In genomic region chr4:139628184-139629012, GRCh38 we compare ENCODE assay signal across 11 cellular contexts. TPM values are rescaled to one million over a fixed set of nuclear protein-coding genes. Genes with fewer than 3 reads are reported as not detected.
DNase-seq lines count a peak whose midpoint lies in the region; ATAC-seq, FAIRE-seq and TF ChIP-seq lines count a peak whose summit lies in the region.
"Had no signal": no experiment of that assay in that cellular context is flagged by ENCODE, and none has a peak within 500 bp of the region (broad histone marks: within the 10 kb centered on the region; RNA-seq: fewer than 3 reads in every experiment).

No MANE protein-coding gene starts in this region.

- H3K4me1 ChIP-seq in left lung, result no peaks in the 10 kb centered on the region
- H3K4me1 ChIP-seq: pancreas had no signal

- no peak overlapping the region for H3K4me3 Mint-ChIP-seq in activated naive CD8-positive, alpha-beta T cell treated with anti-CD3 and anti-CD28 coated beads, Interleukin-2, amount 50 U/mL, for 24 hours
- H3K4me3 Mint-ChIP-seq in immature natural killer cell, result no peak overlapping the region
- no peak overlapping the region for H3K4me3 Mint-ChIP-seq in activated T-helper 2 cell treated with anti-CD3 and anti-CD28 coated beads, Interferon-gamma antibody, Interleukin-2, Interleukin-4, amounts not matched to agents 10 μg/mL and 5 μg/mL and 100 μg/mL, durations not matched to agents 14 hours and 24 hours and 36 hours (ENCODE audit: low read depth)

- no peak overlapping the region for H3K27ac ChIP-seq in left lung
- H3K27ac ChIP-seq: pancreas had no signal

- intact Hi-C loops in left lung (cut with DNase I), result no loop called here
- intact Hi-C loops in activated T-helper 2 cell treated with anti-CD3 and anti-CD28 coated beads, Interferon-gamma antibody, Interleukin-2, Interleukin-4, amounts not matched to agents 10 μg/mL and 5 μg/mL and 100 μg/mL, durations not matched to agents 14 hours and 24 hours and 36 hours (cut with micrococcal nuclease), result no loop called here

- no peak overlapping the region for H3K27ac Mint-ChIP-seq in activated naive CD8-positive, alpha-beta T cell treated with anti-CD3 and anti-CD28 coated beads, Interleukin-2, amount 50 U/mL, for 24 hours
- no peak overlapping the region for H3K27ac Mint-ChIP-seq in immature natural killer cell
- H3K27ac Mint-ChIP-seq in activated T-helper 2 cell treated with anti-CD3 and anti-CD28 coated beads, Interferon-gamma antibody, Interleukin-2, Interleukin-4, amounts not matched to agents 10 μg/mL and 5 μg/mL and 100 μg/mL, durations not matched to agents 14 hours and 24 hours and 36 hours, result no peak overlapping the region

- H3K4me1 Mint-ChIP-seq in activated naive CD8-positive, alpha-beta T cell treated with anti-CD3 and anti-CD28 coated beads, Interleukin-2, amount 50 U/mL, for 24 hours, result no peaks in the 10 kb centered on the region
- H3K4me1 Mint-ChIP-seq in immature natural killer cell, result no peaks in the 10 kb centered on the region
- no peaks in the 10 kb centered on the region for H3K4me1 Mint-ChIP-seq in activated T-helper 2 cell treated with anti-CD3 and anti-CD28 coated beads, Interferon-gamma antibody, Interleukin-2, Interleukin-4, amounts not matched to agents 10 μg/mL and 5 μg/mL and 100 μg/mL, durations not matched to agents 14 hours and 24 hours and 36 hours (ENCODE audit: low read depth)

- no peaks in the 10 kb centered on the region for H3K9me3 ChIP-seq in left lung
- H3K9me3 ChIP-seq: pancreas had no signal

- H3K36me3 Mint-ChIP-seq in activated naive CD8-positive, alpha-beta T cell treated with anti-CD3 and anti-CD28 coated beads, Interleukin-2, amount 50 U/mL, for 24 hours (ENCODE audit: low read depth), result no peaks in the 10 kb centered on the region
- no peaks in the 10 kb centered on the region for H3K36me3 Mint-ChIP-seq in immature natural killer cell
- H3K36me3 Mint-ChIP-seq in activated T-helper 2 cell treated with anti-CD3 and anti-CD28 coated beads, Interferon-gamma antibody, Interleukin-2, Interleukin-4, amounts not matched to agents 10 μg/mL and 5 μg/mL and 100 μg/mL, durations not matched to agents 14 hours and 24 hours and 36 hours (ENCODE audit: low read depth), result no peaks in the 10 kb centered on the region

- TF ChIP-seq CTCF in D721Med (IDR thresholded peaks at IDR 0.05; ENCODE audit: insufficient read depth, missing control alignments) (no peak), left lung (IDR thresholded peaks at IDR 0.05) (no peak)

- ATAC-seq in left lung, result peak; percentile 54
- ATAC-seq in activated naive CD8-positive, alpha-beta T cell treated with anti-CD3 and anti-CD28 coated beads, Interleukin-2, amount 50 U/mL, for 24 hours, result no peak
- ATAC-seq in GM21515 (IDR thresholded peaks at IDR 0.05; ENCODE audit: unreplicated experiment), result no peak

- H3K36me3 ChIP-seq in left lung, result no peaks in the 10 kb centered on the region
- H3K36me3 ChIP-seq: pancreas had no signal

- no peaks in the 10 kb centered on the region for H3K27me3 ChIP-seq in left lung
- H3K27me3 ChIP-seq: pancreas had no signal

- no peak for FAIRE-seq in D721Med (lab: Jason Lieb, UNC)
- FAIRE-seq: pancreas had no signal

- DNase-seq in D721Med (ENCODE audit: insufficient read length, low spot score) (peak; percentile 45), NCI-H1105 (lab: John Stamatoyannopoulos, UW) (peak; percentile 77), NCI-H748 treated with DMSO at 0.1 percent for 48 hours (lab: John Stamatoyannopoulos, UW) (peak; percentile 59), left lung (no peak), immature natural killer cell (no peak)
- DNase-seq in activated naive CD8-positive, alpha-beta T cell treated with anti-CD3 and anti-CD28 coated beads, Interleukin-2, amount 50 U/mL, for 24 hours, result no peak
- no peak for DNase-seq in activated T-helper 2 cell treated with anti-CD3 and anti-CD28 coated beads, Interferon-gamma antibody, Interleukin-2, Interleukin-4, amounts not matched to agents 10 μg/mL and 5 μg/mL and 100 μg/mL, durations not matched to agents 14 hours and 24 hours and 36 hours (ENCODE audit: low spot score)
- DNase-seq: effector memory CD4-positive, alpha-beta T cell; stimulated activated CD4-positive, alpha-beta T cell treated with anti-CD3 and anti-CD28 coated beads, Interleukin-15, amount 100 ng/mL, for 24 hours had no signal

- H3K4me3 ChIP-seq in left lung, result no peak overlapping the region
- H3K4me3 ChIP-seq: pancreas had no signal

- H3K9me3 Mint-ChIP-seq in activated naive CD8-positive, alpha-beta T cell treated with anti-CD3 and anti-CD28 coated beads, Interleukin-2, amount 50 U/mL, for 24 hours, result no peaks in the 10 kb centered on the region
- no peaks in the 10 kb centered on the region for H3K9me3 Mint-ChIP-seq in immature natural killer cell
- H3K9me3 Mint-ChIP-seq in activated T-helper 2 cell treated with anti-CD3 and anti-CD28 coated beads, Interferon-gamma antibody, Interleukin-2, Interleukin-4, amounts not matched to agents 10 μg/mL and 5 μg/mL and 100 μg/mL, durations not matched to agents 14 hours and 24 hours and 36 hours, result no peaks in the 10 kb centered on the region

- peaks cover 12% of the 10 kb centered on the region for H3K27me3 Mint-ChIP-seq in activated naive CD8-positive, alpha-beta T cell treated with anti-CD3 and anti-CD28 coated beads, Interleukin-2, amount 50 U/mL, for 24 hours
- peaks cover 5 to 8% (median 8%) of the 10 kb centered on the region in 3 donors for H3K27me3 Mint-ChIP-seq in immature natural killer cell (ENCODE audit: low read depth in 3 of 3)
- H3K27me3 Mint-ChIP-seq in activated T-helper 2 cell treated with anti-CD3 and anti-CD28 coated beads, Interferon-gamma antibody, Interleukin-2, Interleukin-4, amounts not matched to agents 10 μg/mL and 5 μg/mL and 100 μg/mL, durations not matched to agents 14 hours and 24 hours and 36 hours (ENCODE audit: low read depth), result peaks cover 25% of the 10 kb centered on the region

RNA-seq across cellular contexts. Expression of gene MGST2, which starts 37.2 kb away (rescaled TPM):
- total RNA-seq in left lung, result 10 to 100 TPM; 60.8 to 63.1 TPM
- polyA plus RNA-seq in immature natural killer cell, result 10 to 100 TPM; 53.9 to 70.1 (median 56.7) TPM
- 29.5 and 32.5 TPM in 2 replicates for total RNA-seq in activated T-helper 2 cell treated with anti-CD3 and anti-CD28 coated beads, Interferon-gamma antibody, Interleukin-2, Interleukin-4, amounts not matched to agents 10 μg/mL and 5 μg/mL and 100 μg/mL, durations not matched to agents 14 hours and 24 hours and 36 hours

Comparison
In these comparisons a context has a peak if more than half of its experiments do, and no peak if none do; other contexts are left out.
1. DNase-seq: peak in D721Med (single experiment), NCI-H1105 (single experiment) and NCI-H748 treated with DMSO at 0.1 percent for 48 hours (single experiment); none in left lung (0 of 2), activated naive CD8-positive, alpha-beta T cell treated with anti-CD3 and anti-CD28 coated beads, Interleukin-2, amount 50 U/mL, for 24 hours (single experiment), immature natural killer cell (0 of 3) and activated T-helper 2 cell treated with anti-CD3 and anti-CD28 coated beads, Interferon-gamma antibody, Interleukin-2, Interleukin-4, amounts not matched to agents 10 μg/mL and 5 μg/mL and 100 μg/mL, durations not matched to agents 14 hours and 24 hours and 36 hours (single experiment).